Comparison of ENCODE assay signal across 21 cellular contexts in the genomic region with DNA sequence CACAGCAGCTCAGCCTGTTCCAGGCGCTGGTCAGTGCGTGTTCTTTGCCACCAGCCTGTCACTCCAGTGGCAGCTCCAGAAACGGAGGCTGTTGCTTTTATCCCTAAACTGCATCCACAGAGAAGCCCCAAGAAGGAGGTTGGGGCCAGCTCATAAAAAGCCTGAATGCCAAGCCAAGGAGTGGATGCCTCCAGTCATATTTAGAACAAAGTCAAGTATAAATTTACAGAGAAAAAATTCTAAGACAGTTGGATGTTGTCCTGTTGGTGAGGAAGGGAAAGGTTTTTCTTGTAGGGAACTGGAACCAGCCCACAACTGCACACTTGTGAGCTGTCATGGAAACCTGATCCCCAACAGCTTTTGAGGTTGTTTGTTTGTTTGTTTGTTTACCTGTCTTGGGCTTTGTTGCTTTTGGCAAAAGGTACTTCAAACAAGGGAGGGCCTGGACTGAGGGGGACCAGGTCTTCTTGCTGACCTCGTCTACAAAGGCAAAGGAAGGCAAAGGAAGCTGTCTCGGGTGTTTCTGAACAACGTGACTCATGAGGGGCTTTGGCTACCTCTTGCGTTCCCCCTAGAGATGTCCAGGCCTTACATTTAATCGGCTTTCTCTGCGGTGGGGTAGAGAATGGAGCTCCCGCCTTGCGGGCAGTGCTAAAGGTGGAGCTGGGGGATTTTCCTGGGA. TPM values are rescaled to one million over a fixed set of nuclear protein-coding genes. Genes with fewer than 3 reads are reported as not detected.
DNase-seq lines count a peak whose midpoint lies in the region; ATAC-seq and TF ChIP-seq lines count a peak whose summit lies in the region.
"Had no signal": no experiment of that assay in that cellular context is flagged by ENCODE, and none has a peak within 500 bp of the region (broad histone marks: within the 10 kb centered on the region; RNA-seq: fewer than 3 reads in every experiment).

No MANE protein-coding gene starts in this region.

- POLR2A ChIA-PET in SK-N-SH (lab: Yijun Ruan, JAX): no interaction called here

- WGBS in SK-N-SH (ENCODE audit: low lambda C conversion rate): 86% methylated on average over 11 of the region's 11 CpGs
- 71% methylated on average over 11 of the region's 11 CpGs for WGBS in mesenchymal stem cell

- H3K27me3 ChIP-seq in SK-N-SH (ENCODE audit: insufficient read depth): no peaks in the 10 kb centered on the region
- no peaks in the 10 kb centered on the region for H3K27me3 ChIP-seq in mesenchymal stem cell (ENCODE audit: control insufficient read depth in 1 of 2, insufficient read depth in 1 of 2, low read length in 2 of 2)
- H3K27me3 ChIP-seq: ascending aorta had no signal

- no peak overlapping the region for H3K4me3 ChIP-seq in SK-N-SH (ENCODE audit: low read depth in 2 of 2, low read length in 1 of 2)
- H3K4me3 ChIP-seq in astrocyte of the spinal cord (ENCODE audit: low read depth, low read length): no peak overlapping the region
- H3K4me3 ChIP-seq in mesenchymal stem cell (ENCODE audit: insufficient read depth in 1 of 2, low read depth in 1 of 2, low read length in 2 of 2): no peak overlapping the region
- H3K4me3 ChIP-seq: ascending aorta had no signal

- ATAC-seq in SK-N-SH treated with all-trans-retinoic acid at 6 μM for 48 hours: no peak
- ATAC-seq: CD8-positive, alpha-beta T cell; left lobe of liver; T-cell had no signal

- H3K4me1 ChIP-seq in SK-N-SH (ENCODE audit: control insufficient read depth in 1 of 2, insufficient read depth in 2 of 2, low read depth in 1 of 2, low read length in 1 of 2) (peaks cover 4 to 25% of the 10 kb centered on the region in 2 experiments; a peak in 3 of 4 replicates), mesenchymal stem cell (ENCODE audit: control insufficient read depth, insufficient read depth, low read depth, low read length) (peaks cover 38% of the 10 kb centered on the region)
- H3K4me1 ChIP-seq: ascending aorta had no signal

- TF ChIP-seq EP300 in SK-N-SH (IDR thresholded peaks at IDR 0.05; ENCODE audit: borderline replicate concordance in 1 of 2, low read depth in 1 of 2, low read length in 1 of 2): no peak

- TF ChIP-seq CTCF in SK-N-SH (IDR thresholded peaks at IDR 0.05) (no peak), astrocyte of the spinal cord (IDR thresholded peaks at IDR 0.05; ENCODE audit: low read depth, low read length) (no peak), type B pancreatic cell (conservative IDR thresholded peaks at IDR 0.05) (no peak)

- no peak overlapping the region for H3K23ac ChIP-seq in mesenchymal stem cell (ENCODE audit: low read length in 2 of 2)

- H3K9me2 ChIP-seq in SK-N-SH: no peaks in the 10 kb centered on the region

- CTCF ChIA-PET in SK-N-SH (lab: Yijun Ruan, JAX): interaction anchor here (1.1 to 3.3 kb wide), 8 partner anchors 21 to 47 kb away, joined by 3 to 22 read pairs (median 3); partner anchors contain the start of genes NR6A1 and WDR38

- H3K4me1 Mint-ChIP-seq in type B pancreatic cell (ENCODE audit: unreplicated experiment): peaks cover 24% of the 10 kb centered on the region

- no peak overlapping the region for H2BK120ac ChIP-seq in mesenchymal stem cell (ENCODE audit: low read depth, low read length)

- H3K9me3 ChIP-seq in SK-N-SH (no peaks in the 10 kb centered on the region), mesenchymal stem cell (ENCODE audit: control insufficient read depth, low read length) (no peaks in the 10 kb centered on the region)
- H3K9me3 ChIP-seq: ascending aorta had no signal

- no peaks in the 10 kb centered on the region for H3K36me3 ChIP-seq in SK-N-SH (replicated peaks in 1 of 2; ENCODE audit: control insufficient read depth in 1 of 2, insufficient read depth in 2 of 2, low read length in 1 of 2)
- peaks cover 11 to 16% of the 10 kb centered on the region in 2 experiments for H3K36me3 ChIP-seq in mesenchymal stem cell (ENCODE audit: control insufficient read depth in 1 of 2, insufficient read depth in 2 of 2, low read depth in 1 of 2, low read length in 2 of 2)
- H3K36me3 ChIP-seq: ascending aorta had no signal

- H2BK15ac ChIP-seq in mesenchymal stem cell (ENCODE audit: low read depth, poor library complexity, severe bottlenecking): no peak overlapping the region

- H3K4ac ChIP-seq in mesenchymal stem cell (ENCODE audit: low read depth in 1 of 2, low read length in 2 of 2): peak overlapping the region; percentile 9 to 49

- H3K27ac Mint-ChIP-seq in type B pancreatic cell: peak overlapping the region; percentile 98
- H3K27ac Mint-ChIP-seq: CD8-positive, alpha-beta T cell; nephron progenitor cell; T-cell had no signal

- H4K91ac ChIP-seq in mesenchymal stem cell (ENCODE audit: low read length): no peak overlapping the region

- peak; percentile 11 for DNase-seq in SK-N-SH
- DNase-seq in astrocyte of the spinal cord (ENCODE audit: low read depth, low spot score): peak; percentile 35
- no peak for DNase-seq in mesenchymal stem cell
- no peak for DNase-seq in type B pancreatic cell (ENCODE audit: extremely low spot score, unreplicated experiment)
- no peak for DNase-seq in stimulated activated naive CD4-positive, alpha-beta T cell treated with Interleukin-2 at 50 U/mL for 16 hours (lab: John Stamatoyannopoulos, UW)
- DNase-seq in NCI-H2171 (lab: John Stamatoyannopoulos, UW): no peak
- DNase-seq in NCI-H146 treated with DMSO at 0.1 percent for 48 hours (lab: John Stamatoyannopoulos, UW; ENCODE audit: unreplicated experiment): no peak
- DNase-seq: activated gamma-delta T cell treated with Interleukin-2 at 50 U/mL for 16 hours; CD8-positive, alpha-beta T cell; NCI-H1694; NCI-H510A; nephron progenitor cell; T-cell had no signal

- no peak for TF ChIP-seq RAD21 in SK-N-SH (IDR thresholded peaks at IDR 0.05; ENCODE audit: low read length)

- H3K4me3 Mint-ChIP-seq in type B pancreatic cell: no peak overlapping the region
- H3K4me3 Mint-ChIP-seq: CD8-positive, alpha-beta T cell; nephron progenitor cell; T-cell had no signal

- H3K79me2 ChIP-seq in SK-N-SH (ENCODE audit: insufficient read depth): no peaks in the 10 kb centered on the region

- H3K4me2 ChIP-seq in SK-N-SH (peak overlapping the region; percentile 55; the same call in 1 of the 2 replicates), mesenchymal stem cell (ENCODE audit: low read length, poor library complexity, severe bottlenecking) (no peak overlapping the region)

- H3K36me3 Mint-ChIP-seq in type B pancreatic cell: no peaks in the 10 kb centered on the region
- H3K36me3 Mint-ChIP-seq: CD8-positive, alpha-beta T cell; T-cell had no signal

- no peak overlapping the region for H3K14ac ChIP-seq in mesenchymal stem cell (ENCODE audit: low read length in 2 of 2)

- peak overlapping the region; percentile 68 for H2BK5ac ChIP-seq in mesenchymal stem cell (ENCODE audit: low read depth, low read length, poor library complexity, severe bottlenecking)

- H3K27me3 Mint-ChIP-seq in type B pancreatic cell: no peaks in the 10 kb centered on the region

- H2AK5ac ChIP-seq in mesenchymal stem cell (ENCODE audit: low read length, severe bottlenecking): peak overlapping the region; percentile 81

- H2BK12ac ChIP-seq in mesenchymal stem cell (ENCODE audit: low read length in 2 of 2): no peak overlapping the region

- H3K9me3 Mint-ChIP-seq in type B pancreatic cell: no peaks in the 10 kb centered on the region
- H3K9me3 Mint-ChIP-seq: CD8-positive, alpha-beta T cell; nephron progenitor cell; T-cell had no signal

- no peaks in the 10 kb centered on the region for H4K20me1 ChIP-seq in SK-N-SH (ENCODE audit: insufficient read depth)

- H3K9ac ChIP-seq in SK-N-SH (no peak overlapping the region), mesenchymal stem cell (ENCODE audit: low read length) (peak overlapping the region; percentile 83)

- no peak overlapping the region for H2AFZ ChIP-seq in SK-N-SH (ENCODE audit: low read depth)
- no peak overlapping the region for H2AFZ ChIP-seq in mesenchymal stem cell (ENCODE audit: low read depth, low read length)

- peak overlapping the region in 1 of 2 experiments; percentile 59 for H3K18ac ChIP-seq in mesenchymal stem cell (ENCODE audit: low read depth in 1 of 2, low read length in 2 of 2)

- H3K79me1 ChIP-seq in mesenchymal stem cell (replicated peaks; ENCODE audit: low read length, poor library complexity, severe bottlenecking): no peaks in the 10 kb centered on the region

- in situ Hi-C loops in astrocyte of the spinal cord (cut with HindIII; ENCODE audit: low sequenced_read_pairs): no loop called here

- H3F3A ChIP-seq in SK-N-SH (replicated peaks; ENCODE audit: insufficient read depth): peaks cover 29% of the 10 kb centered on the region

- H3K27ac ChIP-seq in SK-N-SH (ENCODE audit: low read depth in 2 of 2, low read length in 1 of 2): peak overlapping the region in 1 of 2 experiments; percentile 72; a peak in 1 of 4 replicates
- H3K27ac ChIP-seq in mesenchymal stem cell (ENCODE audit: low read length, poor library complexity, severe bottlenecking): peak overlapping the region; percentile 91
- H3K27ac ChIP-seq: 22Rv1, ascending aorta, VCaP had no signal

- H4K8ac ChIP-seq in mesenchymal stem cell (ENCODE audit: low read length): peak overlapping the region; percentile 27

RNA-seq across cellular contexts. Expression of gene OLFML2A, which starts 36.7 kb away (rescaled TPM):
- 4.8 and 7.7 TPM in 2 replicates for polyA plus RNA-seq in SK-N-SH (2012; rRNA removed)
- 4.7 and 6.5 TPM in 2 replicates for polyA plus RNA-seq in SK-N-SH (2012; cell fraction: cytosol; rRNA removed)
- polyA plus RNA-seq in SK-N-SH (2012; cell fraction: nucleus; rRNA removed): 4.8 and 5.3 TPM in 2 replicates
- 14.3 TPM for polyA plus RNA-seq in mesenchymal stem cell (2013, experiment 1 of 2)
- 14.4 TPM for polyA plus RNA-seq in mesenchymal stem cell (2013, experiment 2 of 2)
- 6.3 and 10.8 TPM in 2 replicates for total RNA-seq in type B pancreatic cell (ENCODE audit: low replicate concordance)
- total RNA-seq: CD8-positive, alpha-beta T cell had no signal

RNA-seq across cellular contexts. Expression of gene WDR38, which starts 39.6 kb away (rescaled TPM):
- polyA plus RNA-seq in SK-N-SH (2012; rRNA removed): not detected in 2 replicates
- not detected in 2 replicates for polyA plus RNA-seq in SK-N-SH (2012; cell fraction: cytosol; rRNA removed)
- polyA plus RNA-seq in SK-N-SH (2012; cell fraction: nucleus; rRNA removed): not detected in 2 replicates
- polyA plus RNA-seq in mesenchymal stem cell (2013, experiment 1 of 2): not detected
- polyA plus RNA-seq in mesenchymal stem cell (2013, experiment 2 of 2): not detected
- 0.75 TPM in 1 of 2 replicates, not detected in the other for total RNA-seq in type B pancreatic cell (ENCODE audit: low replicate concordance)
- total RNA-seq: ascending aorta; CD8-positive, alpha-beta T cell; dermis microvascular lymphatic vessel endothelial cell; fibroblast of lung; left lobe of liver; LHCN-M2; T-cell had no signal
- polyA plus RNA-seq: fibroblast of lung had no signal

RNA-seq across cellular contexts. Expression of gene NR6A1, which starts 42.5 kb away (rescaled TPM):
- polyA plus RNA-seq in SK-N-SH (2012; rRNA removed): 1.2 and 1.4 TPM in 2 replicates
- 0.63 and 1.1 TPM in 2 replicates for polyA plus RNA-seq in SK-N-SH (2012; cell fraction: cytosol; rRNA removed)
- polyA plus RNA-seq in SK-N-SH (2012; cell fraction: nucleus; rRNA removed): 5.8 and 7.7 TPM in 2 replicates
- polyA plus RNA-seq in mesenchymal stem cell (2013, experiment 1 of 2): 0.66 TPM
- 0.74 TPM for polyA plus RNA-seq in mesenchymal stem cell (2013, experiment 2 of 2)
- 6.5 and 10.0 TPM in 2 replicates for total RNA-seq in type B pancreatic cell (ENCODE audit: low replicate concordance)
- total RNA-seq: CD8-positive, alpha-beta T cell had no signal

RNA-seq across cellular contexts. Expression of gene RPL35, which starts 48.1 kb away (rescaled TPM):
- 5,012 and 5,348 TPM in 2 replicates for polyA plus RNA-seq in SK-N-SH (2012; rRNA removed)
- 4,799 and 5,551 TPM in 2 replicates for polyA plus RNA-seq in SK-N-SH (2012; cell fraction: cytosol; rRNA removed)
- polyA plus RNA-seq in SK-N-SH (2012; cell fraction: nucleus; rRNA removed): 922 and 958 TPM in 2 replicates
- 4,023 TPM for polyA plus RNA-seq in mesenchymal stem cell (2013, experiment 1 of 2)
- polyA plus RNA-seq in mesenchymal stem cell (2013, experiment 2 of 2): 3,898 TPM
- 1,370 and 1,381 TPM in 2 replicates for total RNA-seq in type B pancreatic cell (ENCODE audit: low replicate concordance)

RNA-seq across cellular contexts. Expression of gene ARPC5L, which starts 48.3 kb away (rescaled TPM):
- 69.6 and 73.1 TPM in 2 replicates for polyA plus RNA-seq in SK-N-SH (2012; rRNA removed)
- 80.8 and 100 TPM in 2 replicates for polyA plus RNA-seq in SK-N-SH (2012; cell fraction: cytosol; rRNA removed)
- polyA plus RNA-seq in SK-N-SH (2012; cell fraction: nucleus; rRNA removed): 72.6 and 77.5 TPM in 2 replicates
- polyA plus RNA-seq in mesenchymal stem cell (2013, experiment 1 of 2): 42.5 TPM
- 42.7 TPM for polyA plus RNA-seq in mesenchymal stem cell (2013, experiment 2 of 2)
- 37.9 and 38.9 TPM in 2 replicates for total RNA-seq in type B pancreatic cell (ENCODE audit: low replicate concordance)

Comparison
In these comparisons a context has a peak if more than half of its experiments do, and no peak if none do; other contexts are left out.
1. DNase-seq: peak in SK-N-SH (single experiment) and astrocyte of the spinal cord (single experiment); none in mesenchymal stem cell (single experiment), type B pancreatic cell (single experiment), stimulated activated naive CD4-positive, alpha-beta T cell treated with Interleukin-2 at 50 U/mL for 16 hours (single experiment), NCI-H2171 (single experiment) and NCI-H146 treated with DMSO at 0.1 percent for 48 hours (single experiment).